37 cellular contexts compared by ENCODE assay signal in genomic region chrX:40949071-40949470, GRCh38.
DNase-seq lines count a peak whose midpoint lies in the region; ATAC-seq, FAIRE-seq and TF ChIP-seq lines count a peak whose summit lies in the region.
"Had no signal": no experiment of that assay in that cellular context is flagged by ENCODE, and none has a peak within 500 bp of the region (broad histone marks: within the 10 kb centered on the region; RNA-seq: fewer than 3 reads in every experiment).

No MANE protein-coding gene starts in this region.

- no TSS peak for BruUV-seq in HepG2 (replicated peaks; lab: Mats Ljungman, UMichigan)

- no peak overlapping the region for H3T11ph ChIP-seq in H9 (ENCODE audit: low read length)

- H3K23ac ChIP-seq in H9 (ENCODE audit: insufficient read length, low read depth, low read length) (no peak overlapping the region), H1 (ENCODE audit: insufficient read length) (no peak overlapping the region)

- TF ChIP-seq RAD21 in H1 (IDR thresholded peaks at IDR 0.05 in 1 of 2, conservative IDR thresholded peaks at IDR 0.05 in 1 of 2; ENCODE audit: low read depth in 2 of 2, low read length in 2 of 2): no peak
- TF ChIP-seq RAD21 in HepG2 (CRISPR knock-in tag; IDR thresholded peaks at IDR 0.05): no peak

- intact Hi-C loops in pancreas (cut with DNase I): no loop called here
- intact Hi-C loops in HepG2 (cut with micrococcal nuclease; ENCODE audit: unreplicated experiment): no loop called here

- H2AFZ ChIP-seq in H9 (ENCODE audit: low read length) (no peak overlapping the region), H1 (ENCODE audit: low read length) (no peak overlapping the region), HepG2 (ENCODE audit: low read length) (no peak overlapping the region)

- H3K27ac Mint-ChIP-seq in H9: peak overlapping the region in 1 of 3 experiments; percentile 85; a peak in 2 of 7 replicates
- H3K27ac Mint-ChIP-seq in WTC11: peak overlapping the region; percentile 74; the same call in 1 of the 2 replicates
- no peak overlapping the region for H3K27ac Mint-ChIP-seq in endodermal cell
- H3K27ac Mint-ChIP-seq: B cell; CD14-positive monocyte; CD4-positive, alpha-beta memory T cell; CD4-positive, alpha-beta T cell; CD4-positive, CD25-positive, alpha-beta regulatory T cell; CD8-positive, alpha-beta memory T cell; CD8-positive, alpha-beta T cell had no signal

- H3K36me3 ChIP-seq in HEK293 (ENCODE audit: control insufficient read depth in 2 of 2, insufficient read depth in 1 of 2, low read length in 2 of 2) (no peaks in the 10 kb centered on the region), H1 (ENCODE audit: control insufficient read depth in 2 of 4, insufficient read depth in 4 of 4, low read length in 3 of 4) (peaks cover 0 to 3% (median 0%) of the 10 kb centered on the region in 4 experiments; a peak in 1 of 8 replicates), pancreas (no peaks in the 10 kb centered on the region), HepG2 (replicated peaks in 1 of 2; ENCODE audit: control insufficient read depth in 1 of 2, insufficient read depth in 2 of 2, low read length in 2 of 2) (no peaks in the 10 kb centered on the region), MG63 (no peaks in the 10 kb centered on the region), endodermal cell (ENCODE audit: control insufficient read depth, insufficient read depth, low read length) (no peaks in the 10 kb centered on the region)
- H3K36me3 ChIP-seq: BE2C; BLaER1; BLaER1 treated with 17β-estradiol and CSF1 and Interleukin-3, amounts not matched to agents 10 nM and 100 nM had no signal

- DNase-seq in H9: no peak
- DNase-seq in WTC11 (ENCODE audit: low spot score): no peak
- DNase-seq in H1 (ENCODE audit: low read depth in 1 of 2, low spot score in 2 of 2): no peak
- DNase-seq in pancreas: no peak
- DNase-seq in HepG2 (ENCODE audit: low spot score): no peak
- DNase-seq in MG63: no peak
- DNase-seq in endodermal cell: no peak
- DNase-seq: 8988T; ACHN; AML-193; BE2C; C1 segment of cervical spinal cord; Caco-2; Calu3; CD4-positive, alpha-beta memory T cell; CD4-positive, alpha-beta T cell; CD4-positive, CD25-positive, alpha-beta regulatory T cell; CD8-positive, alpha-beta memory T cell; CD8-positive, alpha-beta T cell; COR-L47; DMS 273 treated with DMSO at 0.1 percent for 48 hours; DMS153; DMS53; DMS79; DMS79 treated with DMSO at 0.1 percent for 48 hours; DND-41; EL had no signal

- no peak overlapping the region for H4K91ac ChIP-seq in H9 (ENCODE audit: insufficient read length, low read depth, low read length)
- peak overlapping the region; percentile 34 for H4K91ac ChIP-seq in H1 (replicated peaks; ENCODE audit: insufficient read length, low read length)

- ATAC-seq in WTC11: no peak
- no peak for ATAC-seq in pancreas
- ATAC-seq in HepG2: no peak
- ATAC-seq: A549; CD8-positive, alpha-beta T cell had no signal

- H3K27ac ChIP-seq in H9 (ENCODE audit: insufficient read length, low read depth, low read length): no peak overlapping the region
- no peak overlapping the region for H3K27ac ChIP-seq in HEK293 (ENCODE audit: extremely low read depth, low read depth, low read length)
- H3K27ac ChIP-seq in H1 (ENCODE audit: low read depth, low read length): no peak overlapping the region
- H3K27ac ChIP-seq in pancreas: no peak overlapping the region
- no peak overlapping the region for H3K27ac ChIP-seq in HepG2 (ENCODE audit: extremely low read length, insufficient read depth, low read length)
- H3K27ac ChIP-seq in endodermal cell (ENCODE audit: low read depth, low read length): no peak overlapping the region
- H3K27ac ChIP-seq: 22Rv1; A549; BLaER1; BLaER1 treated with 17β-estradiol and CSF1 and Interleukin-3, amounts not matched to agents 10 nM and 100 nM; C4-2B had no signal

- no peak overlapping the region for H4K5ac ChIP-seq in H9 (ENCODE audit: insufficient read length, low read depth, low read length)
- no peak overlapping the region for H4K5ac ChIP-seq in H1 (ENCODE audit: insufficient read length, low read depth, low read length)

- no peak overlapping the region for H3K4ac ChIP-seq in H9 (ENCODE audit: low read depth, low read length)
- H3K4ac ChIP-seq in H1 (replicated peaks; ENCODE audit: insufficient read length, low read depth, low read length): no peak overlapping the region

- H3K4me3 ChIP-seq in HEK293 (ENCODE audit: low read depth, low read length) (no peak overlapping the region), H1 (ENCODE audit: extremely low read depth in 1 of 4, insufficient read depth in 2 of 4, low read depth in 3 of 4, low read length in 4 of 4) (no peak overlapping the region), pancreas (no peak overlapping the region), HepG2 (replicated peaks in 1 of 3; ENCODE audit: insufficient read depth in 1 of 3, low read depth in 2 of 3, low read length in 3 of 3) (no peak overlapping the region), MG63 (no peak overlapping the region), endodermal cell (ENCODE audit: low read length) (no peak overlapping the region)
- H3K4me3 ChIP-seq: A549; BLaER1; BLaER1 treated with 17β-estradiol and CSF1 and Interleukin-3, amounts not matched to agents 10 nM and 100 nM had no signal

- H2BK20ac ChIP-seq in H9 (ENCODE audit: low read depth, low read length, poor library complexity, severe bottlenecking): no peak overlapping the region
- peak overlapping the region; percentile 80; the same call in 1 of the 2 replicates for H2BK20ac ChIP-seq in H1 (ENCODE audit: low read length)

- in situ Hi-C loops in HepG2 (cut with HindIII; ENCODE audit: extremely low pct_ligation_motif_present, low pct_unique_long_range_greater_than_20kb): no loop called here

- TF ChIP-seq POLR2A in H1 (IDR thresholded peaks at IDR 0.05; ENCODE audit: control extremely low read depth in 1 of 2, low read depth in 2 of 2, low read length in 2 of 2) (no peak), HepG2 (IDR thresholded peaks at IDR 0.05; ENCODE audit: insufficient read depth in 1 of 2, low read depth in 2 of 2, low read length in 2 of 2) (no peak)

- H2BK5ac ChIP-seq in H9 (ENCODE audit: insufficient read length, low read length): no peak overlapping the region
- H2BK5ac ChIP-seq in H1 (ENCODE audit: low read depth, low read length): peak overlapping the region; percentile 98; the same call in 1 of the 2 replicates

- H4K8ac ChIP-seq in H9 (replicated peaks; ENCODE audit: insufficient read length, low read depth, low read length) (no peak overlapping the region), H1 (ENCODE audit: extremely low read depth, insufficient read depth, low read length) (no peak overlapping the region)

- H3K27me3 Mint-ChIP-seq in H9 (ENCODE audit: low read depth) (no peaks in the 10 kb centered on the region), WTC11 (ENCODE audit: low read depth) (no peaks in the 10 kb centered on the region; the same call in 1 of the 2 replicates), endodermal cell (ENCODE audit: insufficient read depth) (no peaks in the 10 kb centered on the region)
- H3K27me3 Mint-ChIP-seq: B cell; CD4-positive, alpha-beta memory T cell; CD4-positive, alpha-beta T cell; CD4-positive, CD25-positive, alpha-beta regulatory T cell had no signal

- H3K4me2 ChIP-seq in H9 (ENCODE audit: insufficient read depth, insufficient read length, low read length): no peak overlapping the region
- no peak overlapping the region for H3K4me2 ChIP-seq in H1 (ENCODE audit: insufficient read depth in 1 of 2, low read depth in 2 of 2, low read length in 2 of 2)
- no peak overlapping the region for H3K4me2 ChIP-seq in HepG2 (ENCODE audit: low read depth, low read length)
- H3K4me2 ChIP-seq: A549; BLaER1; BLaER1 treated with 17β-estradiol and CSF1 and Interleukin-3, amounts not matched to agents 10 nM and 100 nM had no signal

- no peaks in the 10 kb centered on the region for H3K9me3 ChIP-seq in H9 (ENCODE audit: control insufficient read depth, low read depth, low read length)
- no peaks in the 10 kb centered on the region for H3K9me3 ChIP-seq in HEK293 (ENCODE audit: control insufficient read depth, insufficient read depth, low read depth, low read length)
- H3K9me3 ChIP-seq in H1 (ENCODE audit: insufficient read depth in 2 of 2, low read depth in 1 of 2, low read length in 1 of 2): no peaks in the 10 kb centered on the region; a peak in 1 of 4 replicates
- no peaks in the 10 kb centered on the region for H3K9me3 ChIP-seq in pancreas
- no peaks in the 10 kb centered on the region for H3K9me3 ChIP-seq in HepG2 (ENCODE audit: low read length)
- no peaks in the 10 kb centered on the region for H3K9me3 ChIP-seq in MG63
- H3K9me3 ChIP-seq in endodermal cell (ENCODE audit: control insufficient read depth, low read length): no peaks in the 10 kb centered on the region
- H3K9me3 ChIP-seq: A549, BE2C, Caco-2 had no signal

- H3K4me1 Mint-ChIP-seq in H9 (peaks cover 27 to 33% of the 10 kb centered on the region in 2 experiments), WTC11 (peaks cover 36% of the 10 kb centered on the region), endodermal cell (peaks cover 16% of the 10 kb centered on the region)

- H3K9me3 Mint-ChIP-seq in H9 (peaks cover 61 to 64% of the 10 kb centered on the region in 2 experiments), WTC11 (peaks cover 8% of the 10 kb centered on the region), endodermal cell (peaks cover 26% of the 10 kb centered on the region)
- H3K9me3 Mint-ChIP-seq: CD4-positive, alpha-beta T cell; CD8-positive, alpha-beta memory T cell had no signal

- H3K79me1 ChIP-seq in H9 (ENCODE audit: insufficient read depth, low read depth, low read length, poor library complexity, severe bottlenecking) (no peaks in the 10 kb centered on the region), H1 (ENCODE audit: low read depth, low read length) (no peaks in the 10 kb centered on the region)

- H2AK5ac ChIP-seq in H9 (ENCODE audit: insufficient read length, low read length) (peak overlapping the region; percentile 25), H1 (ENCODE audit: low read depth, low read length) (0 out of 2 replicates have a peak overlapping the region, but pooled peaks have one; percentile 65)

- WGBS in H9 (ENCODE audit: extremely low coverage, insufficient read length, low lambda C conversion rate): no CpG with 5 or more reads among the region's 7 CpGs
- WGBS in H1 (ENCODE audit: extremely low coverage in 1 of 2, insufficient coverage in 1 of 2, insufficient read length in 1 of 2, insufficient replicate concordance in 2 of 2, low coverage in 1 of 2, low lambda C conversion rate in 2 of 2, missing lambda C conversion rate in 1 of 2), 2 experiments: 81% methylated on average over 7 of the region's 7 CpGs; no CpG with 5 or more reads in 1 of the 2 experiments
- 76 to 84% methylated on average over 7 of the region's 7 CpGs for WGBS in pancreas, 2 donors
- WGBS in HepG2 (ENCODE audit: low lambda C conversion rate): 65% methylated on average over 7 of the region's 7 CpGs
- 82% methylated on average over 6 of the region's 7 CpGs; no CpG with 5 or more reads in 1 of the 2 experiments for WGBS in endodermal cell (ENCODE audit: insufficient coverage in 1 of 2, insufficient read length in 1 of 2), 2 experiments

- H2BK120ac ChIP-seq in H9 (ENCODE audit: low read depth, low read length, poor library complexity, severe bottlenecking) (no peak overlapping the region), H1 (replicated peaks; ENCODE audit: low read depth, low read length) (no peak overlapping the region)

- H3K23me2 ChIP-seq in H9 (ENCODE audit: insufficient read length, low read depth, low read length, poor library complexity, severe bottlenecking): no peaks in the 10 kb centered on the region
- H3K23me2 ChIP-seq in H1 (ENCODE audit: low read depth, low read length): no peaks in the 10 kb centered on the region

- peaks cover 7% of the 10 kb centered on the region; the same call in 1 of the 2 replicates for H3K4me1 ChIP-seq in H9 (ENCODE audit: insufficient read depth, low read length)
- H3K4me1 ChIP-seq in HEK293 (ENCODE audit: control insufficient read depth, insufficient read depth, low read length): peaks cover 7% of the 10 kb centered on the region
- H3K4me1 ChIP-seq in H1 (replicated peaks in 1 of 4; ENCODE audit: control insufficient read depth in 3 of 4, insufficient read depth in 4 of 4, low read length in 3 of 4): peaks cover 2 to 8% (median 7%) of the 10 kb centered on the region in 4 experiments
- H3K4me1 ChIP-seq in pancreas: no peaks in the 10 kb centered on the region
- H3K4me1 ChIP-seq in HepG2 (ENCODE audit: insufficient read depth, low read length): peaks cover 8% of the 10 kb centered on the region; the same call in 1 of the 2 replicates
- no peaks in the 10 kb centered on the region for H3K4me1 ChIP-seq in endodermal cell (ENCODE audit: control insufficient read depth, insufficient read depth, low read length)
- H3K4me1 ChIP-seq: BE2C, BLaER1 had no signal

- H2BK12ac ChIP-seq in H9 (ENCODE audit: insufficient read length, low read depth, low read length) (peak overlapping the region; percentile 21), H1 (ENCODE audit: low read depth, low read length) (0 out of 2 replicates have a peak overlapping the region, but pooled peaks have one; percentile 75)

- H4K20me1 ChIP-seq in H9 (ENCODE audit: control insufficient read depth, insufficient read depth, insufficient read length): no peaks in the 10 kb centered on the region
- H4K20me1 ChIP-seq in H1 (replicated peaks in 1 of 2; ENCODE audit: control insufficient read depth in 1 of 2, insufficient read depth in 2 of 2, low read length in 2 of 2): no peaks in the 10 kb centered on the region
- no peaks in the 10 kb centered on the region for H4K20me1 ChIP-seq in HepG2 (ENCODE audit: insufficient read depth, low read length)
- H4K20me1 ChIP-seq: BLaER1; BLaER1 treated with 17β-estradiol and CSF1 and Interleukin-3, amounts not matched to agents 10 nM and 100 nM had no signal

- no peak overlapping the region for H3K18ac ChIP-seq in H9 (ENCODE audit: insufficient read length, low read depth, low read length)
- H3K18ac ChIP-seq in H1 (ENCODE audit: extremely low read depth, low read length): no peak overlapping the region

- POLR2A ChIA-PET in HEK293 (lab: Yijun Ruan, JAX) (no interaction called here), WTC11 (lab: Charles Lee) (no interaction called here), H1 (lab: Charles Lee; ENCODE audit: partially characterized antibody) (no interaction called here), HepG2 (lab: Yijun Ruan, JAX) (no interaction called here)

- H3K56ac ChIP-seq in H9 (ENCODE audit: insufficient read length, low read depth, low read length): no peak overlapping the region
- no peak overlapping the region for H3K56ac ChIP-seq in H1 (replicated peaks; ENCODE audit: insufficient read length, low read depth, low read length)

- H3K27me3 ChIP-seq in H9 (ENCODE audit: insufficient read depth, low read length) (no peaks in the 10 kb centered on the region), H1 (replicated peaks in 1 of 4; ENCODE audit: control insufficient read depth in 3 of 4, extremely low read depth in 1 of 4, insufficient read depth in 3 of 4, low read length in 3 of 4) (no peaks in the 10 kb centered on the region), pancreas (peaks cover 0 to 3% (median 0%) of the 10 kb centered on the region in 4 donors), HepG2 (ENCODE audit: control insufficient read depth in 1 of 2, insufficient read depth in 2 of 2, low read length in 2 of 2) (no peaks in the 10 kb centered on the region), MG63 (no peaks in the 10 kb centered on the region), endodermal cell (ENCODE audit: control insufficient read depth, insufficient read depth, low read length, poor library complexity, severe bottlenecking) (no peaks in the 10 kb centered on the region)
- H3K27me3 ChIP-seq: BE2C had no signal

- H3K79me2 ChIP-seq in H9 (ENCODE audit: insufficient read depth, low read length) (no peaks in the 10 kb centered on the region), H1 (ENCODE audit: control insufficient read depth in 1 of 2, insufficient read depth in 2 of 2, low read length in 2 of 2) (no peaks in the 10 kb centered on the region), HepG2 (ENCODE audit: insufficient read depth, low read length) (no peaks in the 10 kb centered on the region)

- H2BK15ac ChIP-seq in H9 (ENCODE audit: low read depth, low read length) (no peak overlapping the region), H1 (ENCODE audit: low read length) (no peak overlapping the region)

- peaks cover 6 to 24% (median 14%) of the 10 kb centered on the region in 3 experiments for H3K36me3 Mint-ChIP-seq in H9 (ENCODE audit: insufficient read depth in 1 of 3, low read depth in 3 of 3)
- H3K36me3 Mint-ChIP-seq in WTC11: peaks cover 9% of the 10 kb centered on the region
- no peaks in the 10 kb centered on the region for H3K36me3 Mint-ChIP-seq in endodermal cell (ENCODE audit: low read depth)
- H3K36me3 Mint-ChIP-seq: CD14-positive monocyte; CD4-positive, alpha-beta memory T cell; CD4-positive, CD25-positive, alpha-beta regulatory T cell; CD8-positive, alpha-beta memory T cell; CD8-positive, alpha-beta T cell had no signal

- no peak for TF ChIP-seq CTCF in H9 (conservative IDR thresholded peaks at IDR 0.05)
- no peak for TF ChIP-seq CTCF in HEK293 (tag by site-specific recombination; IDR thresholded peaks at IDR 0.05)
- TF ChIP-seq CTCF in WTC11 (IDR thresholded peaks at IDR 0.05): no peak
- no peak for TF ChIP-seq CTCF in H1 (IDR thresholded peaks at IDR 0.05; ENCODE audit: control extremely low read depth in 1 of 3, insufficient read depth in 1 of 3, low read depth in 1 of 3, low read length in 3 of 3)
- no peak for TF ChIP-seq CTCF in pancreas (IDR thresholded peaks at IDR 0.05)
- no peak for TF ChIP-seq CTCF in HepG2 (CRISPR knock-in tag; IDR thresholded peaks at IDR 0.05)
- TF ChIP-seq CTCF in endodermal cell (conservative IDR thresholded peaks at IDR 0.05): no peak

- CTCF ChIA-PET in HEK293 (lab: Yijun Ruan, JAX) (interaction anchor here (0.6 kb wide), 1 partner anchor 510 kb away, joined by 4 read pairs; no protein-coding TSS in a partner anchor), WTC11 (lab: Charles Lee) (no interaction called here), H1 (lab: Charles Lee; ENCODE audit: partially characterized antibody) (no interaction called here), HepG2 (lab: Yijun Ruan, JAX; ENCODE audit: low intra/inter-chr PET ratio, low total read pairs) (no interaction called here)

- H3K9ac ChIP-seq in H9 (ENCODE audit: extremely low read depth, insufficient read length, low read length) (no peak overlapping the region), H1 (replicated peaks in 1 of 4; ENCODE audit: extremely low read depth in 1 of 4, low read depth in 3 of 4, low read length in 3 of 4) (no peak overlapping the region), HepG2 (ENCODE audit: insufficient read depth, low read depth, low read length) (no peak overlapping the region), endodermal cell (ENCODE audit: extremely low read depth, low read length, poor library complexity, severe bottlenecking) (no peak overlapping the region)
- H3K9ac ChIP-seq: BLaER1; BLaER1 treated with 17β-estradiol and CSF1 and Interleukin-3, amounts not matched to agents 10 nM and 100 nM had no signal

- H3K14ac ChIP-seq in H9 (ENCODE audit: insufficient read depth, low read length) (no peak overlapping the region), H1 (ENCODE audit: insufficient read length) (no peak overlapping the region)

- no peak for TF ChIP-seq EP300 in H1 (IDR thresholded peaks at IDR 0.05; ENCODE audit: borderline replicate concordance in 1 of 2, low read depth in 2 of 2, low read length in 2 of 2)
- TF ChIP-seq EP300 in HepG2 (IDR thresholded peaks at IDR 0.05; ENCODE audit: low read depth in 2 of 2, low read length in 2 of 2): no peak
- TF ChIP-seq EP300 in HepG2 (CRISPR knock-in tag; IDR thresholded peaks at IDR 0.05; ENCODE audit: borderline replicate concordance): no peak

- H3K4me3 Mint-ChIP-seq in H9 (no peak overlapping the region), WTC11 (no peak overlapping the region), endodermal cell (no peak overlapping the region)
- H3K4me3 Mint-ChIP-seq: B cell; CD14-positive monocyte; CD4-positive, alpha-beta memory T cell; CD4-positive, alpha-beta T cell; CD4-positive, CD25-positive, alpha-beta regulatory T cell; CD8-positive, alpha-beta memory T cell; CD8-positive, alpha-beta T cell had no signal

- FAIRE-seq in H1 (lab: Jason Lieb, UNC) (no peak), pancreas (lab: Jason Lieb, UNC) (no peak), HepG2 (lab: Jason Lieb, UNC) (no peak)
- FAIRE-seq: A204.1, D721Med had no signal
